Comparison of ENCODE assay signal across 25 cellular contexts in the genomic region with DNA sequence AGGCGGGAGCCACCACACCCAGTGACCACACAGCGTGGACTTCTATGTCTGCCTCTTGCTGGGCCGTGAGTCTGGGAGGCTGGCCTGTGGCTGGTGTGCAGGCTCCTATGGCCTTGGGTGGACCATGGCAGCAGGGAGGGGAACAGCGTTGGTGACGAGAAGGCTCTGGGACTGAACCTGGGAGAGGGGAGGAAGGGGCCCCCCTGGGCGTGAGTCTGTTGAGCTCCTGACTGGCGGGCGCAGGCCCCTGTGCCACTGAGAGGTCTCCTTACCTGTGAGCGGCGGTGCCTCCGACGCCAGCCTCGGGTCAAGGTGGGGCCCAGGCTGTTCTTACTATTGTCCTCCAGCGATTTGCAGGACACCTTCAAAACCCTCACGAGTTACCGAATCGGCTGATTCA. TPM values are rescaled to one million over a fixed set of nuclear protein-coding genes. Genes with fewer than 3 reads are reported as not detected.
"Had no signal": no experiment of that assay in that cellular context is flagged by ENCODE, and none has a peak within 500 bp of the region (broad histone marks: within the 10 kb centered on the region; RNA-seq: fewer than 3 reads in every experiment).

No MANE protein-coding gene starts in this region.

- H3K4me2 ChIP-seq: KMS-11 had no signal

- DNase-seq: activated CD4-positive, alpha-beta memory T cell treated with anti-CD3 and anti-CD28 coated beads, Interleukin-2, amount 10 ng/mL, durations not matched to agents 7 days and 5 days; activated CD4-positive, alpha-beta T cell treated with anti-CD3 and anti-CD28 coated beads for 36 hours; activated CD4-positive, alpha-beta T cell treated with anti-CD3 and anti-CD28 coated beads, Interleukin-2, amount 50 U/mL, for 1 hour; activated CD8-positive, alpha-beta memory T cell treated with anti-CD3 and anti-CD28 coated beads, Interleukin-2, amount 50 U/mL, for 4 hours; activated gamma-delta T cell treated with Interleukin-2 at 50 U/mL for 16 hours; activated naive CD4-positive, alpha-beta T cell treated with anti-CD3 and anti-CD28 coated beads, Interleukin-2, amount 10 ng/mL, durations not matched to agents 7 days and 5 days; activated naive CD8-positive, alpha-beta T cell treated with anti-CD3 and anti-CD28 coated beads for 36 hours; activated T-cell treated with anti-CD3 and anti-CD28 coated beads, Interleukin-2, amount 50 U/mL, for 72 hours; NCI-H1092; NCI-H1417; NCI-H2029; NCI-H2107; NCI-H345; NCI-H510A; NCI-H526 treated with DMSO at 0.1 percent for 48 hours; PC-3; SIG-M5; T-helper 17 cell; T-helper 9 cell had no signal

- H3K4me1 Mint-ChIP-seq: activated CD4-positive, alpha-beta memory T cell treated with anti-CD3 and anti-CD28 coated beads, Interleukin-2, amount 10 ng/mL, durations not matched to agents 7 days and 5 days had no signal

- H3K36me3 Mint-ChIP-seq: IgD-negative memory B cell had no signal

- H3K27ac Mint-ChIP-seq: activated CD4-positive, alpha-beta memory T cell treated with anti-CD3 and anti-CD28 coated beads, Interleukin-2, amount 10 ng/mL, durations not matched to agents 7 days and 5 days; activated CD4-positive, alpha-beta T cell treated with anti-CD3 and anti-CD28 coated beads for 36 hours; activated naive CD4-positive, alpha-beta T cell treated with anti-CD3 and anti-CD28 coated beads, Interleukin-2, amount 10 ng/mL, durations not matched to agents 7 days and 5 days; activated naive CD8-positive, alpha-beta T cell treated with anti-CD3 and anti-CD28 coated beads for 36 hours; activated T-cell treated with anti-CD3 and anti-CD28 coated beads, Interleukin-2, amount 50 U/mL, for 72 hours; activated T-helper 2 cell treated with anti-CD3 and anti-CD28 coated beads, Interferon-gamma antibody, Interleukin-2, Interleukin-4, amounts not matched to agents 10 μg/mL and 5 μg/mL and 100 μg/mL, durations not matched to agents 14 hours and 24 hours and 36 hours; T-helper 17 cell had no signal

- H3K9me3 Mint-ChIP-seq: activated CD4-positive, alpha-beta memory T cell treated with anti-CD3 and anti-CD28 coated beads, Interleukin-2, amount 10 ng/mL, durations not matched to agents 7 days and 5 days; activated naive CD4-positive, alpha-beta T cell treated with anti-CD3 and anti-CD28 coated beads, Interleukin-2, amount 10 ng/mL, durations not matched to agents 7 days and 5 days; activated naive CD8-positive, alpha-beta T cell treated with anti-CD3 and anti-CD28 coated beads for 36 hours; activated T-cell treated with anti-CD3 and anti-CD28 coated beads, Interleukin-2, amount 50 U/mL, for 72 hours; activated T-helper 2 cell treated with anti-CD3 and anti-CD28 coated beads, Interferon-gamma antibody, Interleukin-2, Interleukin-4, amounts not matched to agents 10 μg/mL and 5 μg/mL and 100 μg/mL, durations not matched to agents 14 hours and 24 hours and 36 hours; IgD-negative memory B cell had no signal

- H3K4me3 Mint-ChIP-seq: activated CD4-positive, alpha-beta memory T cell treated with anti-CD3 and anti-CD28 coated beads, Interleukin-2, amount 10 ng/mL, durations not matched to agents 7 days and 5 days; activated CD4-positive, alpha-beta T cell treated with anti-CD3 and anti-CD28 coated beads for 36 hours; activated naive CD4-positive, alpha-beta T cell treated with anti-CD3 and anti-CD28 coated beads, Interleukin-2, amount 10 ng/mL, durations not matched to agents 7 days and 5 days; activated naive CD8-positive, alpha-beta T cell treated with anti-CD3 and anti-CD28 coated beads for 36 hours; activated T-cell treated with anti-CD3 and anti-CD28 coated beads, Interleukin-2, amount 50 U/mL, for 72 hours; IgD-negative memory B cell; T-helper 17 cell had no signal

- H3K27ac ChIP-seq: KMS-11 had no signal

- FAIRE-seq: RCC 7860 had no signal

- ATAC-seq: activated CD4-positive, alpha-beta T cell treated with anti-CD3 and anti-CD28 coated beads for 36 hours; activated T-cell treated with anti-CD3 and anti-CD28 coated beads, Interleukin-2, amount 50 U/mL, for 72 hours; PC-3; T-helper 17 cell had no signal

- H3K27me3 Mint-ChIP-seq: activated CD4-positive, alpha-beta T cell treated with anti-CD3 and anti-CD28 coated beads for 36 hours; activated naive CD8-positive, alpha-beta T cell treated with anti-CD3 and anti-CD28 coated beads for 36 hours; IgD-negative memory B cell; T-helper 17 cell had no signal

- H3K9ac ChIP-seq: KMS-11 had no signal

RNA-seq across cellular contexts. Expression of a gene that starts 32.8 kb away (rescaled TPM):
- total RNA-seq: cardiac septum had no signal

RNA-seq across cellular contexts. Expression of a gene that starts 39.2 kb away (rescaled TPM):
- total RNA-seq: activated CD4-positive, alpha-beta memory T cell treated with anti-CD3 and anti-CD28 coated beads, Interleukin-2, amount 10 ng/mL, durations not matched to agents 7 days and 5 days; activated CD4-positive, alpha-beta T cell treated with anti-CD3 and anti-CD28 coated beads for 36 hours; activated CD8-positive, alpha-beta memory T cell treated with anti-CD3 and anti-CD28 coated beads for 36 hours; activated naive CD8-positive, alpha-beta T cell treated with anti-CD3 and anti-CD28 coated beads for 36 hours; activated T-cell treated with anti-CD3 and anti-CD28 coated beads, Interleukin-2, amount 50 U/mL, for 72 hours; activated T-helper 2 cell treated with anti-CD3 and anti-CD28 coated beads, Interferon-gamma antibody, Interleukin-2, Interleukin-4, amounts not matched to agents 10 μg/mL and 5 μg/mL and 100 μg/mL, durations not matched to agents 14 hours and 24 hours and 36 hours; cardiac septum; T-helper 17 cell had no signal

RNA-seq across cellular contexts. Expression of a gene that starts 49.6 kb away (rescaled TPM):
- total RNA-seq: cardiac septum had no signal
